ENCODE assay signal across 10 cellular contexts in genomic region chr6:4124361-4124760, GRCh38. TPM values are rescaled to one million over a fixed set of nuclear protein-coding genes. Genes with fewer than 3 reads are reported as not detected.
"Had no signal": no experiment of that assay in that cellular context is flagged by ENCODE, and none has a peak within 500 bp of the region (broad histone marks: within the 10 kb centered on the region; RNA-seq: fewer than 3 reads in every experiment).

No MANE protein-coding gene starts in this region.

- H3K4me3 ChIP-seq: GM23248, HAP-1 had no signal

- H3K4me1 ChIP-seq: HAP-1 had no signal

- H3K9ac ChIP-seq: GM23248 had no signal

- H3K27ac ChIP-seq: GM23248, HL-60 had no signal

- H2AFZ ChIP-seq: GM23248 had no signal

- H3K9me3 ChIP-seq: HAP-1 had no signal

- ATAC-seq: HCT116 had no signal

- DNase-seq: GM23248, GOT3, H7, HFFc6, IMR-90 had no signal

RNA-seq across cellular contexts. Expression of gene FAM217A, which starts 45.4 kb away (rescaled TPM):
- total RNA-seq: GM23248, H4, H7, HFFc6, HT1080, IMR-90 had no signal
- polyA plus RNA-seq: GM23248, IMR-90 had no signal
